ENCODE assay signal across 8 cellular contexts in the genomic region with DNA sequence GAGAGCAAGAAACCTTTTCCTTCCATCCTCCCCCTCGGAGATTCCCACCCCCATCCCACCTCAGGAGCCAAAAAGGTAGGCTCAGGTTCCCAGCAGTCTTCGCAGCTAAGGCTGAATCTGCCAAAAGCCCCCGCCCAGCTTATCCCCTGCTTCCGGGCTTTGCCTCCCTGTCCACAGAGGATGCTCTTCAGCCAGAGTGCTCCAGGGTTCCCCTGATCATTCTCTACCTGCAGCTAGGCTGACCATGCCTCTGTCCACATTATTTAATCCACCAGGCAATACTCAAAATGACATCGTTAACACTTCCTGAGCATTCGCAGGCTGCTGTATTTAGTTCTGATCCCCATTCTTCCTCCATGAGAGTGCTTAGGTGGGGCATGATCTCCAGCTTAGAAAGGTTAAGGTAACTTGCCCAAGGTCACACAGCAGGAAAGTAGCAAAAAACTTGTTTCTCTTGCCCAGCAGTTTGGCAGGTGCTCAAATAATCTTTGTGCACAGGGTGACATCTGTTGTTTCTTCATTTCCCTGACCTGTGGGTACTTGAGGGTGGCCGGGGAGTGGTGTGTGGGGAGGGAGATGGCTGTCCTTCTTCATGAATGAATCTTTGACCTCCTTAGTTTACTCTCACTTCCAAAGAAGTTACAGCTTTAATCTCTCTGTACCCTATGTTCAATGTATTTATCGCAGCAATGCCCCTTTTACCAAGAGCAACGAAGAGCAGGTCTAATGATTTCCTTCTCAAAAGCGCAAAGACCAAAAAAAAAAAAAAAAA. TPM values are rescaled to one million over a fixed set of nuclear protein-coding genes. Genes with fewer than 3 reads are reported as not detected.
DNase-seq lines count a peak whose midpoint lies in the region; ATAC-seq and TF ChIP-seq lines count a peak whose summit lies in the region.

No MANE protein-coding gene starts in this region.

- peak overlapping the region in 1 of 2 experiments; percentile 87; a peak in 2 of 4 replicates for H3K27ac ChIP-seq in SK-N-SH (ENCODE audit: low read depth in 2 of 2, low read length in 1 of 2)
- H3K27ac ChIP-seq in Panc1 (ENCODE audit: low read length): peak overlapping the region; percentile 61

- peak overlapping the region; percentile 88; the same call in 1 of the 2 replicates for H2AFZ ChIP-seq in SK-N-SH (ENCODE audit: low read depth)

- H3K9me3 ChIP-seq in SK-N-SH (no peaks in the 10 kb centered on the region), Panc1 (ENCODE audit: control insufficient read depth, insufficient read depth, low read depth, low read length) (no peaks in the 10 kb centered on the region)

- H3K4me1 Mint-ChIP-seq in progenitor cell of endocrine pancreas (ENCODE audit: low read depth): peaks cover 16% of the 10 kb centered on the region

- TF ChIP-seq CTCF in SK-N-SH (IDR thresholded peaks at IDR 0.05): no peak
- no peak for TF ChIP-seq CTCF in Panc1 (IDR thresholded peaks at IDR 0.05)
- TF ChIP-seq CTCF in progenitor cell of endocrine pancreas (IDR thresholded peaks at IDR 0.05; ENCODE audit: unreplicated experiment): no peak

- intact Hi-C loops in Panc1 (cut with micrococcal nuclease; ENCODE audit: unreplicated experiment): no loop called here

- no peaks in the 10 kb centered on the region for H4K20me1 ChIP-seq in SK-N-SH (ENCODE audit: insufficient read depth)

- POLR2A ChIA-PET in SK-N-SH (lab: Yijun Ruan, JAX): interaction anchor here (0.7 to 1.1 kb wide), 4 partner anchors 12 to 407 kb away, joined by 3 to 5 read pairs (median 4); partner anchors contain the start of genes KPNB1 and OSBPL7
- POLR2A ChIA-PET in Panc1 (lab: Charles Lee): interaction anchor here (0.7 kb wide), 1 partner anchor 264 kb away, joined by 11 read pairs; the partner anchor contains the start of gene PRR15L

- in situ Hi-C loops in Panc1 (cut with HindIII; ENCODE audit: low pct_unique_long_range_greater_than_20kb, low sequenced_read_pairs) (no loop called here), KBM-7 (cut with MboI; ENCODE audit: low pct_unique_long_range_greater_than_20kb, low sequenced_read_pairs) (no loop called here)

- H3K27me3 ChIP-seq in SK-N-SH (ENCODE audit: insufficient read depth) (no peaks in the 10 kb centered on the region), Panc1 (ENCODE audit: control insufficient read depth, insufficient read depth, low read length) (no peaks in the 10 kb centered on the region)

- peaks cover 0 to 5% of the 10 kb centered on the region in 2 experiments for H3K36me3 ChIP-seq in SK-N-SH (replicated peaks in 1 of 2; ENCODE audit: control insufficient read depth in 1 of 2, insufficient read depth in 2 of 2, low read length in 1 of 2)
- no peaks in the 10 kb centered on the region for H3K36me3 ChIP-seq in Panc1 (ENCODE audit: control insufficient read depth, insufficient read depth, low read length)

- peaks cover 6% of the 10 kb centered on the region for H3K27me3 Mint-ChIP-seq in progenitor cell of endocrine pancreas

- WGBS in SK-N-SH (ENCODE audit: low lambda C conversion rate): 55% methylated on average over 10 of the region's 10 CpGs

- no peaks in the 10 kb centered on the region for H3K9me2 ChIP-seq in SK-N-SH

- peaks cover 14 to 23% of the 10 kb centered on the region in 2 experiments; a peak in 3 of 4 replicates for H3K4me1 ChIP-seq in SK-N-SH (ENCODE audit: control insufficient read depth in 1 of 2, insufficient read depth in 2 of 2, low read depth in 1 of 2, low read length in 1 of 2)
- peaks cover 11% of the 10 kb centered on the region for H3K4me1 ChIP-seq in Panc1 (ENCODE audit: control insufficient read depth, insufficient read depth, low read length)

- H3F3A ChIP-seq in SK-N-SH (replicated peaks; ENCODE audit: insufficient read depth): peaks cover 15% of the 10 kb centered on the region

- DNase-seq in SK-N-SH (peak; percentile 46), Panc1 (ENCODE audit: low read depth, low spot score) (no peak), progenitor cell of endocrine pancreas (ENCODE audit: low spot score, unreplicated experiment) (no peak), NOMO-1 (lab: John Stamatoyannopoulos, UW; ENCODE audit: unreplicated experiment in 2 of 2) (no peak), KBM-7 (no peak)

- CTCF ChIA-PET in SK-N-SH (lab: Yijun Ruan, JAX): interaction anchor here (0.6 to 11.3 kb wide), 8 partner anchors 9 to 154 kb away, joined by 3 to 211 read pairs (median 4); no protein-coding TSS in a partner anchor
- CTCF ChIA-PET in Panc1 (lab: Charles Lee): no interaction called here

- peak overlapping the region; percentile 80 for H3K4me3 Mint-ChIP-seq in progenitor cell of endocrine pancreas (ENCODE audit: low read depth)

- BruUV-seq in Panc1 (replicated peaks; lab: Mats Ljungman, UMichigan): no TSS peak

- no peaks in the 10 kb centered on the region for H3K9me3 Mint-ChIP-seq in progenitor cell of endocrine pancreas (ENCODE audit: low read depth)

- no peak for ATAC-seq in SK-N-SH treated with all-trans-retinoic acid at 6 μM for 48 hours
- ATAC-seq in Panc1: no peak
- ATAC-seq in esophagus mucosa: peak; percentile 44
- no peak for ATAC-seq in HG02981 (IDR thresholded peaks at IDR 0.05; ENCODE audit: unreplicated experiment)

- peak overlapping the region; percentile 68; the same call in 1 of the 2 replicates for H3K9ac ChIP-seq in SK-N-SH

- H3K36me3 Mint-ChIP-seq in progenitor cell of endocrine pancreas (ENCODE audit: insufficient read depth): peaks cover 4% of the 10 kb centered on the region

- H3K79me2 ChIP-seq in SK-N-SH (ENCODE audit: insufficient read depth): no peaks in the 10 kb centered on the region

- peak overlapping the region; percentile 85 for H3K4me2 ChIP-seq in SK-N-SH

- H3K4me3 ChIP-seq in SK-N-SH (ENCODE audit: low read depth in 2 of 2, low read length in 1 of 2) (peak overlapping the region; percentile 60 to 76), Panc1 (ENCODE audit: low read depth in 2 of 2, low read length in 2 of 2) (peak overlapping the region; percentile 59)

- no peak for TF ChIP-seq EP300 in SK-N-SH (IDR thresholded peaks at IDR 0.05; ENCODE audit: borderline replicate concordance in 1 of 2, low read depth in 1 of 2, low read length in 1 of 2)

- no peak for TF ChIP-seq RAD21 in SK-N-SH (IDR thresholded peaks at IDR 0.05; ENCODE audit: low read length)

- H3K27ac Mint-ChIP-seq in progenitor cell of endocrine pancreas: peak overlapping the region; percentile 73

TF ChIP-seq in SK-N-SH, 30 proteins besides CTCF, POLR2A, EP300 and RAD21 (continues in another document):
- no peak for TF ChIP-seq GATA2 (CRISPR knock-in tag; IDR thresholded peaks at IDR 0.05)
- TF ChIP-seq, protein P1, sequence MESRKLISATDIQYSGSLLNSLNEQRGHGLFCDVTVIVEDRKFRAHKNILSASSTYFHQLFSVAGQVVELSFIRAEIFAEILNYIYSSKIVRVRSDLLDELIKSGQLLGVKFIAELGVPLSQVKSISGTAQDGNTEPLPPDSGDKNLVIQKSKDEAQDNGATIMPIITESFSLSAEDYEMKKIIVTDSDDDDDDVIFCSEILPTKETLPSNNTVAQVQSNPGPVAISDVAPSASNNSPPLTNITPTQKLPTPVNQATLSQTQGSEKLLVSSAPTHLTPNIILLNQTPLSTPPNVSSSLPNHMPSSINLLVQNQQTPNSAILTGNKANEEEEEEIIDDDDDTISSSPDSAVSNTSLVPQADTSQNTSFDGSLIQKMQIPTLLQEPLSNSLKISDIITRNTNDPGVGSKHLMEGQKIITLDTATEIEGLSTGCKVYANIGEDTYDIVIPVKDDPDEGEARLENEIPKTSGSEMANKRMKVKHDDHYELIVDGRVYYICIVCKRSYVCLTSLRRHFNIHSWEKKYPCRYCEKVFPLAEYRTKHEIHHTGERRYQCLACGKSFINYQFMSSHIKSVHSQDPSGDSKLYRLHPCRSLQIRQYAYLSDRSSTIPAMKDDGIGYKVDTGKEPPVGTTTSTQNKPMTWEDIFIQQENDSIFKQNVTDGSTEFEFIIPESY (IDR thresholded peaks at IDR 0.05; ENCODE audit: borderline replicate concordance, low read depth): no peak
- TF ChIP-seq YY1 (IDR thresholded peaks at IDR 0.05; ENCODE audit: low read depth): no peak

TF ChIP-seq in SK-N-SH treated with all-trans-retinoic acid at 6 μM for 48 hours, 23 proteins besides CTCF, POLR2A, EP300 and RAD21 (continues in another document):
- no peak for TF ChIP-seq ZNF70 (CRISPR knock-in tag; IDR thresholded peaks at IDR 0.05)
- TF ChIP-seq GLIS3 (CRISPR knock-in tag; IDR thresholded peaks at IDR 0.05): no peak
- no peak for TF ChIP-seq ARNTL (CRISPR knock-in tag; IDR thresholded peaks at IDR 0.05; ENCODE audit: borderline replicate concordance, low read depth)
- TF ChIP-seq ZC3H10 (CRISPR knock-in tag; IDR thresholded peaks at IDR 0.05): no peak

RNA-seq across cellular contexts. Expression of gene TBKBP1, which starts 0.9 kb away (rescaled TPM):
- 11.5 and 14.4 TPM in 2 replicates for polyA plus RNA-seq in SK-N-SH (2012; rRNA removed)
- 7.3 and 10.0 TPM in 2 replicates for polyA plus RNA-seq in SK-N-SH (2012; cell fraction: cytosol; rRNA removed)
- 83.8 and 86.9 TPM in 2 replicates for polyA plus RNA-seq in SK-N-SH (2012; cell fraction: nucleus; rRNA removed)
- total RNA-seq in Panc1 (2021; ENCODE audit: unreplicated experiment) (12.0 TPM), esophagus mucosa (3.1 TPM), progenitor cell of endocrine pancreas (21.7 and 23.2 TPM in 2 replicates)
- 18.5 TPM for polyA plus RNA-seq in Panc1 (2012; ENCODE audit: insufficient read length)

RNA-seq across cellular contexts. Expression of gene TBX21, which starts 40.0 kb away (rescaled TPM):
- polyA plus RNA-seq in SK-N-SH (2012; rRNA removed): not detected in 2 replicates
- not detected in 2 replicates for polyA plus RNA-seq in SK-N-SH (2012; cell fraction: cytosol; rRNA removed)
- not detected in 2 replicates for polyA plus RNA-seq in SK-N-SH (2012; cell fraction: nucleus; rRNA removed)
- total RNA-seq in Panc1 (2021; ENCODE audit: unreplicated experiment) (0.10 TPM), esophagus mucosa (not detected), progenitor cell of endocrine pancreas (not detected in 2 replicates)
- polyA plus RNA-seq in Panc1 (2012; ENCODE audit: insufficient read length): not detected

RNA-seq across cellular contexts. Expression of gene KPNB1, which starts 43.4 kb away (rescaled TPM):
- 89.5 and 142 TPM in 2 replicates for polyA plus RNA-seq in SK-N-SH (2012; rRNA removed)
- polyA plus RNA-seq in SK-N-SH (2012; cell fraction: cytosol; rRNA removed): 99.2 and 142 TPM in 2 replicates
- polyA plus RNA-seq in SK-N-SH (2012; cell fraction: nucleus; rRNA removed): 142 and 235 TPM in 2 replicates
- total RNA-seq in Panc1 (2021; ENCODE audit: unreplicated experiment) (666 TPM), esophagus mucosa (232 TPM), progenitor cell of endocrine pancreas (379 and 386 TPM in 2 replicates)
- polyA plus RNA-seq in Panc1 (2012; ENCODE audit: insufficient read length): 250 TPM
